ENCODE assay signal across 8 cellular contexts in the genomic region with DNA sequence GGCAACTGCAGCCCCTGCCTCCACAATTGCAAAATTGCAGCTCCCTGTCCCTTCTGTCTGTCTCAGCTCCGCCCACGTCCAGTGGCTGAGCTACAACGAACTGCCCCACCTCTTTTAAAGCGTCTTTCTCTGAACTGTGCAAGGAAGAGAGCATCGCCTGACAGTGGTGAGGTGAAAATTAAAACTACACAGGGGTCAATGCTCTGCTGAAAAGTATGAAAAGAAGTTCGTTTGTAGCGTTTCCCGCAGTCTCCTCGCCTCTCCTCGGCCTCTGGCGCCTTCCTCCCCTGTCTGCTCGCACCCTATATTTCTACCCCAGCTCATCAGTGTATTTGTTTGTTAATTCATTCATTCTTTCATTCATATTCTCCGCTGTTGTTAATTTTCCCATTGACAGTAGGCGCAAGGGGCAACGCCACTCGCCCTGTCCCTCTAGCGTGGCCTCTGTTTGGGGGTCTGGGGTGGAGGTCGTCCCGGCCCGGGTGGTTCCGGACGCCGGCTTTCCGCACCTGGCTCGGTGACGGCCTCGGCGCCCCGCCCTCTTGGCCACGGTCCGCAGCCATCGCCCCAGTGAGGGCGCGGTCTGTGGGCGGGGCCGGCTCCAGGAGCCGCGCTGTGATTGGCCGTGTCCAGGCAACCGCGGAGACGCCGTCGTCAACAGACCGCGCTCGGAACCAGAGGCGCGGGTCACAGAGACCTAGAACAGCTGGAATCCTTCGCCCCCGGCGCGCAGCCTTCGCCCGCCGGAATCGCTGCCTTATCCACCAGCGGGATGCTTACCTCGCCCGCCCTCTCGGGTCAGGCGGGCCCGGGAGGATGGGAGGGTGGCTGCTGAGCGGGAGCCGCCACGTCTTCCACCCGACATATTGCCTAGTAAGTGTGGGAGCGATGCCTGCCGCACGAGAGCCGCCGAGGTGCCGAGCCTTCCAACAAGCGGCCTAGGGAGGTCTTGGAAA. TPM values are rescaled to one million over a fixed set of nuclear protein-coding genes. Genes with fewer than 3 reads are reported as not detected.
DNase-seq lines count a peak whose midpoint lies in the region; ATAC-seq and TF ChIP-seq lines count a peak whose summit lies in the region.

A gene with protein sequence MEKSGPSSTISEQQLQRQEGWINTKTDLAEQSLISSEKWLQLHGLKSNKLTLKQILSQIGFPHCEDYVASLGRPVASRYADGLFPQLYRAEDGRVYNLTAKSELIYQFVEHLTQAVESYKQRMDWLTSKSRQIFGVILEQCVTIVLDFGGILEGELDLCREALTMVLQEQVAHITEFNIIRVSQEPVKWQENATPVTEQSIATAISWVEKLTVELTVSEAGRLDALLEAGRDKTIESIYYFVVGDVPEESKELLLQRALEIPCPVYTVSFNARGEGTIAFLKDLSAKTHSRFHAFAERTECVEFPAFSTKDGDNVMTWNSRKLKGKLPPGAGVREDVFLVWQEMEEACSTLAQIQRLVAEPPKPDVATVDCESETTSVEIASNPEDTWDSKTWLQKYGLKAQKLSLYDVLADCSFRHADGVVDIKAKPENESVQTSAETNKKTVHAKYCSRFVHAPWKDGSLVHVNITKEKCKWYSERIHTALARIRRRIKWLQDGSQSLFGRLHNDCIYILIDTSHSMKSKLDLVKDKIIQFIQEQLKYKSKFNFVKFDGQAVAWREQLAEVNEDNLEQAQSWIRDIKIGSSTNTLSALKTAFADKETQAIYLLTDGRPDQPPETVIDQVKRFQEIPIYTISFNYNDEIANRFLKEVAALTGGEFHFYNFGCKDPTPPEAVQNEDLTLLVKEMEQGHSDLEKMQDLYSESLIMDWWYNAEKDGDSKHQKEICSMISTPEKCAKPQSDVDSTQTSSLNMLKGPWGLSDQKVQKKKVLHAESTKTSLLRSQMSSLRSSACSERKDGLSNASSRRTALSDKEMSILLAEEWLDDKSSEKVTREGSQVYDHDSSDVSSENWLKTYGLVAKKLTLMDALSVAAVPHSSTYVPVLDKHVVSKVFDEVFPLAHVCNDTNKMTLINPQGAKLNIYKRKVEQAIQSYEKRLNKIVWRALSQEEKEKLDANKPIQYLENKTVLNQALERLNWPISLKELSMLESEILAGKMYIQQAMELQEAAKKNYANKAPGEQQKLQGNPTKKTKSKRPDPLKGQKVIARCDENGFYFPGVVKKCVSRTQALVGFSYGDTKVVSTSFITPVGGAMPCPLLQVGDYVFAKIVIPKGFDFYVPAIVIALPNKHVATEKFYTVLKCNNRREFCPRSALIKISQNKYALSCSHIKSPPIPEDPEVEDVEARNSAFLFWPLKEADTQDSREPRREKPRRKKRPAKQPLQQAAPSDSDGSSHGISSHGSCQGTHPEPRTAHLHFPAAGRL (N-terminal part only) (plus strand): TSS at position 677 of the 956 bp plus-strand sequence. CDS start 5,926 bp downstream, outside the sequence.

- H3K36me3 ChIP-seq in gastroesophageal sphincter (no peaks in the 10 kb centered on the region), neutrophil (no peaks in the 10 kb centered on the region)

- in situ Hi-C loops in GM13976 (cut with MboI; ENCODE audit: low sequenced_read_pairs, unreplicated experiment), result no loop called here

- WGBS in gastroesophageal sphincter (ENCODE audit: low coverage in 1 of 2), 2 donors, result 1% methylated on average over 10 to 17 of the region's 74 CpGs

- H3K4me3 ChIP-seq in gastroesophageal sphincter (peak within 1 kb of the TSS; percentile 15 to 54), neutrophil (ENCODE audit: low read depth in 1 of 2, low read length in 1 of 2) (peak within 1 kb of the TSS; percentile 75 to 76)

- H3K4me1 Mint-ChIP-seq in activated T-cell treated with anti-CD3 and anti-CD28 coated beads, Interleukin-2, amount 50 U/mL, for 4 hours (ENCODE audit: low read depth), result peaks cover 19% of the 10 kb centered on the region

- H3K4me3 Mint-ChIP-seq in activated T-cell treated with anti-CD3 and anti-CD28 coated beads, Interleukin-2, amount 50 U/mL, for 4 hours, result peak within 1 kb of the TSS; percentile 66

- H3K4me1 ChIP-seq in gastroesophageal sphincter (peaks cover 0 to 16% (median 14%) of the 10 kb centered on the region in 3 donors), neutrophil (ENCODE audit: control insufficient read depth in 1 of 2, insufficient read depth in 1 of 2, low read depth in 1 of 2, low read length in 1 of 2) (peaks cover 62 to 64% of the 10 kb centered on the region in 2 experiments)

- no peaks in the 10 kb centered on the region for H3K9me3 Mint-ChIP-seq in activated T-cell treated with anti-CD3 and anti-CD28 coated beads, Interleukin-2, amount 50 U/mL, for 4 hours

- H3K27me3 ChIP-seq in gastroesophageal sphincter (no peaks in the 10 kb centered on the region), neutrophil (peaks cover 3% of the 10 kb centered on the region)

- H3K27ac ChIP-seq in gastroesophageal sphincter (peak within 1 kb of the TSS in 1 of 4 donors; percentile 19), neutrophil (peak within 1 kb of the TSS; percentile 71)

- no peaks in the 10 kb centered on the region for H3K36me3 Mint-ChIP-seq in activated T-cell treated with anti-CD3 and anti-CD28 coated beads, Interleukin-2, amount 50 U/mL, for 4 hours (ENCODE audit: insufficient read depth)

- TF ChIP-seq POLR2A in gastroesophageal sphincter (IDR thresholded peaks at IDR 0.05), result no peak

- H3K27me3 Mint-ChIP-seq in activated T-cell treated with anti-CD3 and anti-CD28 coated beads, Interleukin-2, amount 50 U/mL, for 4 hours (ENCODE audit: low read depth), result peaks cover 47% of the 10 kb centered on the region

- no peaks in the 10 kb centered on the region for H3K9me3 ChIP-seq in gastroesophageal sphincter
- no peaks in the 10 kb centered on the region for H3K9me3 ChIP-seq in neutrophil

- ATAC-seq in HG02970 (IDR thresholded peaks at IDR 0.05; ENCODE audit: low FRiP score, unreplicated experiment), result peak; percentile 55
- peak; percentile 82 to 86 for ATAC-seq in activated T-cell treated with anti-CD3 and anti-CD28 coated beads, Interleukin-2, amount 50 U/mL, for 4 hours
- ATAC-seq in gastroesophageal sphincter, result peak; percentile 89

- DNase-seq in A172 (ENCODE audit: low spot score) (peak; percentile 13), GM13976 (ENCODE audit: low spot score) (peak; percentile 91), NCI-H2196 treated with DMSO at 0.1 percent for 48 hours (lab: John Stamatoyannopoulos, UW; ENCODE audit: unreplicated experiment) (peak; percentile 77), SKM-1 (lab: John Stamatoyannopoulos, UW; ENCODE audit: unreplicated experiment) (no peak)
- peak; percentile 6 for DNase-seq in activated T-cell treated with anti-CD3 and anti-CD28 coated beads, Interleukin-2, amount 50 U/mL, for 4 hours

- no peak for TF ChIP-seq CTCF in GM13976 (IDR thresholded peaks at IDR 0.05; ENCODE audit: borderline replicate concordance, control extremely low read depth, extremely low read depth, insufficient read depth, missing control alignments)
- TF ChIP-seq CTCF in gastroesophageal sphincter (IDR thresholded peaks at IDR 0.05), result no peak
- TF ChIP-seq CTCF in neutrophil (IDR thresholded peaks at IDR 0.05), result no peak

- no peak for TF ChIP-seq EP300 in gastroesophageal sphincter (IDR thresholded peaks at IDR 0.05)

RNA-seq across cellular contexts. Expression of the gene that starts here (rescaled TPM):
- total RNA-seq in A172 (2014; rRNA removed; shearing (Covaris generic)), result not detected in 2 replicates
- total RNA-seq in activated T-cell treated with anti-CD3 and anti-CD28 coated beads, Interleukin-2, amount 50 U/mL, for 4 hours, result not detected
- total RNA-seq in gastroesophageal sphincter, result not detected

Comparison
In these comparisons a context has a peak if more than half of its experiments do, and no peak if none do; other contexts are left out.
1. Peak in DNase-seq in A172; RNA of the gene not detected or under 1 TPM.
2. Peak in DNase-seq and ATAC-seq in activated T-cell treated with anti-CD3 and anti-CD28 coated beads, Interleukin-2, amount 50 U/mL, for 4 hours; RNA of the gene not detected or under 1 TPM.
3. Peak in ATAC-seq and H3K4me3 ChIP-seq in gastroesophageal sphincter; RNA of the gene not detected or under 1 TPM.